In the genomic region with DNA sequence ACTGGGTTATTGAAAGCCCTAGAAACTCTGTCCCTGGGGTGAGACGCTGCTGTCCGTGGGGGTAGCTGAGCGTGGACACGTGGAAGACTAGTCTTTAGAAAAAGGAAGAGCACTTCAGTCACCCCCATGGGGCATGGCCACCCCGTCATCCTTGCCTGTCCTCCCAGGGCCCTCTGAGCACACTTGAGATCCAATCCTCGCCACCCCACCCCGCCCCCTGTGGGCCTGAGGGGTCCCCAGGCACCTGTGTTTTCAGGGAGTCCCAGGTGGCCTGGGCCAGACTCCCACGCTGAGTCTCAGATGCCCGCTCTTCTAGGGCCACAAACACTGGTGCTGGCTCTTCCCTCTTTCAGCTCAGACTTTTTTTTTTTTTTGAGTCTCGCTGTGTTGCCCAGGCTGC, we compare ENCODE assay signal across 24 cellular contexts. TPM values are rescaled to one million over a fixed set of nuclear protein-coding genes. Genes with fewer than 3 reads are reported as not detected.
DNase-seq lines count a peak whose midpoint lies in the region; ATAC-seq, FAIRE-seq and TF ChIP-seq lines count a peak whose summit lies in the region.
"Had no signal": no experiment of that assay in that cellular context is flagged by ENCODE, and none has a peak within 500 bp of the region (broad histone marks: within the 10 kb centered on the region; RNA-seq: fewer than 3 reads in every experiment).

No MANE protein-coding gene starts in this region.

- no peaks in the 10 kb centered on the region for H3K9me3 ChIP-seq in CD8-positive, alpha-beta T cell (ENCODE audit: low read length)
- H3K9me3 ChIP-seq in endodermal cell (ENCODE audit: control insufficient read depth, low read length) (no peaks in the 10 kb centered on the region), Karpas-422 (ENCODE audit: low read length) (no peaks in the 10 kb centered on the region)

- peaks cover 20% of the 10 kb centered on the region for H3K36me3 Mint-ChIP-seq in CD8-positive, alpha-beta T cell
- H3K36me3 Mint-ChIP-seq in endodermal cell (ENCODE audit: low read depth), result peaks cover 22% of the 10 kb centered on the region
- peaks cover 4% of the 10 kb centered on the region for H3K36me3 Mint-ChIP-seq in progenitor cell of endocrine pancreas (ENCODE audit: insufficient read depth)
- H3K36me3 Mint-ChIP-seq: natural killer cell had no signal

- CTCF ChIA-PET in CD8-positive, alpha-beta T cell (lab: Charles Lee), result no interaction called here
- CTCF ChIA-PET in RWPE1 (lab: Yijun Ruan, JAX), result no interaction called here

- H3K9me2 ChIP-seq in Karpas-422 (replicated peaks; ENCODE audit: insufficient read depth, low read length), result no peaks in the 10 kb centered on the region

- H3K4me2 ChIP-seq in Karpas-422 (ENCODE audit: low read depth, low read length, poor library complexity, severe bottlenecking), result no peak overlapping the region

- H3K27me3 ChIP-seq in CD8-positive, alpha-beta T cell (ENCODE audit: insufficient read depth, low read length), result no peaks in the 10 kb centered on the region
- H3K27me3 ChIP-seq in endodermal cell (ENCODE audit: control insufficient read depth, insufficient read depth, low read length, poor library complexity, severe bottlenecking) (peaks cover 10% of the 10 kb centered on the region), Karpas-422 (ENCODE audit: low read length) (no peaks in the 10 kb centered on the region)

- intact Hi-C loops in CD8-positive, alpha-beta T cell (cut with DNase I, micrococcal nuclease), result loop anchor here (5.0 to 10.0 kb wide), 2 partner anchors 145 to 502 kb away; a partner anchor contains a TSS

- H3K27ac Mint-ChIP-seq in CD8-positive, alpha-beta T cell, result no peak overlapping the region
- H3K27ac Mint-ChIP-seq in endodermal cell, result no peak overlapping the region
- no peak overlapping the region for H3K27ac Mint-ChIP-seq in progenitor cell of endocrine pancreas

- H2AFZ ChIP-seq in Karpas-422 (ENCODE audit: low read length), result no peak overlapping the region
- H2AFZ ChIP-seq: parathyroid adenoma had no signal

- no peak for TF ChIP-seq CTCF in CD8-positive, alpha-beta T cell (IDR thresholded peaks at IDR 0.05)
- TF ChIP-seq CTCF in RWPE1 (conservative IDR thresholded peaks at IDR 0.05; ENCODE audit: low read depth), result no peak
- TF ChIP-seq CTCF in endodermal cell (conservative IDR thresholded peaks at IDR 0.05), result no peak
- no peak for TF ChIP-seq CTCF in progenitor cell of endocrine pancreas (IDR thresholded peaks at IDR 0.05; ENCODE audit: unreplicated experiment)
- no peak for TF ChIP-seq CTCF in D721Med (IDR thresholded peaks at IDR 0.05; ENCODE audit: insufficient read depth, missing control alignments)

- ATAC-seq in CD8-positive, alpha-beta T cell, result no peak
- ATAC-seq: natural killer cell, sciatic nerve had no signal

- H3K27ac ChIP-seq in CD8-positive, alpha-beta T cell (ENCODE audit: low read depth, low read length), result no peak overlapping the region
- H3K27ac ChIP-seq in RWPE1, result peak overlapping the region; percentile 31
- H3K27ac ChIP-seq in endodermal cell (ENCODE audit: low read depth, low read length), result no peak overlapping the region
- no peak overlapping the region for H3K27ac ChIP-seq in Karpas-422 (ENCODE audit: low read length)
- H3K27ac ChIP-seq: HL-60, parathyroid adenoma had no signal

- H3K27me3 Mint-ChIP-seq in CD8-positive, alpha-beta T cell (ENCODE audit: low read depth), result no peaks in the 10 kb centered on the region
- H3K27me3 Mint-ChIP-seq in endodermal cell (ENCODE audit: insufficient read depth) (peaks cover 4% of the 10 kb centered on the region), progenitor cell of endocrine pancreas (no peaks in the 10 kb centered on the region)

- no peaks in the 10 kb centered on the region for H3K36me3 ChIP-seq in CD8-positive, alpha-beta T cell (ENCODE audit: insufficient read depth, low read length)
- H3K36me3 ChIP-seq in endodermal cell (ENCODE audit: control insufficient read depth, insufficient read depth, low read length) (peaks cover 13% of the 10 kb centered on the region), Karpas-422 (ENCODE audit: insufficient read depth, low read length) (no peaks in the 10 kb centered on the region)

- H3K4me3 ChIP-seq in CD8-positive, alpha-beta T cell (ENCODE audit: low read depth, low read length), result no peak overlapping the region
- no peak overlapping the region for H3K4me3 ChIP-seq in endodermal cell (ENCODE audit: low read length)
- H3K4me3 ChIP-seq in Karpas-422 (ENCODE audit: low read length), result no peak overlapping the region

- no peak overlapping the region for H3K9ac ChIP-seq in endodermal cell (ENCODE audit: extremely low read depth, low read length, poor library complexity, severe bottlenecking)
- H3K9ac ChIP-seq in Karpas-422 (ENCODE audit: low read length), result no peak overlapping the region
- H3K9ac ChIP-seq: parathyroid adenoma had no signal

- no peaks in the 10 kb centered on the region for H3K9me3 Mint-ChIP-seq in CD8-positive, alpha-beta T cell
- H3K9me3 Mint-ChIP-seq in endodermal cell (no peaks in the 10 kb centered on the region), progenitor cell of endocrine pancreas (ENCODE audit: low read depth) (no peaks in the 10 kb centered on the region)
- H3K9me3 Mint-ChIP-seq: natural killer cell had no signal

- POLR2A ChIA-PET in CD8-positive, alpha-beta T cell (lab: Charles Lee), result no interaction called here
- POLR2A ChIA-PET in RWPE1 (lab: Yijun Ruan, JAX; ENCODE audit: low non-redundant PET), result no interaction called here

- H3K4me1 ChIP-seq in CD8-positive, alpha-beta T cell (ENCODE audit: insufficient read depth, low read length), result peaks cover 19% of the 10 kb centered on the region
- H3K4me1 ChIP-seq in endodermal cell (ENCODE audit: control insufficient read depth, insufficient read depth, low read length) (peaks cover 5% of the 10 kb centered on the region), Karpas-422 (ENCODE audit: low read length) (no peaks in the 10 kb centered on the region)
- H3K4me1 ChIP-seq: parathyroid adenoma had no signal

- WGBS in endodermal cell (ENCODE audit: insufficient coverage in 1 of 2, insufficient read length in 1 of 2), 2 experiments, result 94 to 98% methylated on average over 8 to 10 of the region's 10 CpGs

- DNase-seq in CD8-positive, alpha-beta T cell, result no peak
- no peak for DNase-seq in RWPE1 (ENCODE audit: low spot score)
- DNase-seq in endodermal cell, result no peak
- DNase-seq in progenitor cell of endocrine pancreas (ENCODE audit: low spot score, unreplicated experiment), result no peak
- no peak for DNase-seq in Karpas-422
- no peak for DNase-seq in GM19239 (ENCODE audit: insufficient read length, low spot score)
- no peak for DNase-seq in D721Med (ENCODE audit: insufficient read length, low spot score)
- DNase-seq: activated CD4-positive, CD25-positive, alpha-beta regulatory T cell treated with anti-CD3 and anti-CD28 coated beads, Interleukin-2, amount 50 U/mL, for 72 hours; DMS 273 treated with DMSO at 0.1 percent for 48 hours; erythroblast; foreskin melanocyte; hippocampal formation; islet precursor cell; natural killer cell; NCI-H146; NCI-H2171; NCI-H526 had no signal

- H3K4me3 Mint-ChIP-seq in CD8-positive, alpha-beta T cell, result peak overlapping the region; percentile 29
- H3K4me3 Mint-ChIP-seq in endodermal cell (peak overlapping the region; percentile 68), progenitor cell of endocrine pancreas (ENCODE audit: low read depth) (peak overlapping the region; percentile 59)
- H3K4me3 Mint-ChIP-seq: natural killer cell had no signal

- no peaks in the 10 kb centered on the region for H3K79me2 ChIP-seq in Karpas-422 (ENCODE audit: low read length)
- H3K79me2 ChIP-seq: parathyroid adenoma had no signal

- H3K4me1 Mint-ChIP-seq in CD8-positive, alpha-beta T cell (ENCODE audit: low read depth), result peaks cover 19% of the 10 kb centered on the region
- peaks cover 9% of the 10 kb centered on the region for H3K4me1 Mint-ChIP-seq in endodermal cell
- H3K4me1 Mint-ChIP-seq in progenitor cell of endocrine pancreas (ENCODE audit: low read depth), result peaks cover 9% of the 10 kb centered on the region

- H4K20me1 ChIP-seq in Karpas-422 (ENCODE audit: insufficient read depth, low read depth, low read length), result no peaks in the 10 kb centered on the region

- FAIRE-seq in GM19239 (lab: Jason Lieb, UNC) (no peak), D721Med (lab: Jason Lieb, UNC) (no peak)

RNA-seq across cellular contexts. Expression of a gene that starts 2.5 kb away (rescaled TPM):
- 10 to 100 TPM; 17.1 to 19.6 TPM for total RNA-seq in CD8-positive, alpha-beta T cell
- total RNA-seq in endodermal cell (10 to 100 TPM; 49.9 to 68.5 TPM), progenitor cell of endocrine pancreas (71.5 and 78.0 TPM in 2 replicates)
- polyA plus RNA-seq in endodermal cell (2013, experiment 1 of 2), result 18.0 TPM
- polyA plus RNA-seq in endodermal cell (2013, experiment 2 of 2), result 17.8 TPM
- not detected in 2 replicates for total RNA-seq in Karpas-422 (2014; rRNA removed; shearing (Covaris generic); ENCODE audit: low replicate concordance)

RNA-seq across cellular contexts. Expression of a gene that starts 33.6 kb away (rescaled TPM):
- under 1 TPM; 0.19 to 0.25 TPM for total RNA-seq in CD8-positive, alpha-beta T cell
- total RNA-seq in endodermal cell, result not detected
- polyA plus RNA-seq in endodermal cell (2013, experiment 1 of 2), result 1.1 TPM
- 1.2 TPM for polyA plus RNA-seq in endodermal cell (2013, experiment 2 of 2)
- total RNA-seq in progenitor cell of endocrine pancreas, result not detected in 2 replicates
- total RNA-seq in Karpas-422 (2014; rRNA removed; shearing (Covaris generic); ENCODE audit: low replicate concordance), result not detected in 2 replicates
- total RNA-seq: activated CD8-positive, alpha-beta memory T cell treated with anti-CD3 and anti-CD28 coated beads for 36 hours; M059J; sciatic nerve had no signal

RNA-seq across cellular contexts. Expression of a gene that starts 49.2 kb away (rescaled TPM):
- total RNA-seq in CD8-positive, alpha-beta T cell, result not detected
- total RNA-seq in endodermal cell (under 1 TPM; 0.58 to 0.75 TPM), progenitor cell of endocrine pancreas (0.36 and 0.93 TPM in 2 replicates)
- polyA plus RNA-seq in endodermal cell (2013, experiment 1 of 2), result 1.4 TPM
- polyA plus RNA-seq in endodermal cell (2013, experiment 2 of 2), result 0.79 TPM
- total RNA-seq in Karpas-422 (2014; rRNA removed; shearing (Covaris generic); ENCODE audit: low replicate concordance), result not detected in 2 replicates
- total RNA-seq: activated CD8-positive, alpha-beta memory T cell treated with anti-CD3 and anti-CD28 coated beads for 36 hours; cardiac septum; G401; M059J; natural killer cell had no signal

Comparison
In these comparisons a context has a peak if more than half of its experiments do, and no peak if none do; other contexts are left out.
1. RNA of a gene that starts 2.5 kb away (total RNA-seq): 71.5 to 78.0 TPM in progenitor cell of endocrine pancreas, 49.9 to 68.5 TPM in endodermal cell and 17.1 to 19.6 TPM in CD8-positive, alpha-beta T cell; not detected in Karpas-422; every median in the first group is over 10 times any median in the second.
2. Peak in every context shown above with its lines, with median percentiles within 50 percentile points of each other: H3K4me3 Mint-ChIP-seq.